9 cellular contexts compared by ENCODE assay signal in the genomic region with DNA sequence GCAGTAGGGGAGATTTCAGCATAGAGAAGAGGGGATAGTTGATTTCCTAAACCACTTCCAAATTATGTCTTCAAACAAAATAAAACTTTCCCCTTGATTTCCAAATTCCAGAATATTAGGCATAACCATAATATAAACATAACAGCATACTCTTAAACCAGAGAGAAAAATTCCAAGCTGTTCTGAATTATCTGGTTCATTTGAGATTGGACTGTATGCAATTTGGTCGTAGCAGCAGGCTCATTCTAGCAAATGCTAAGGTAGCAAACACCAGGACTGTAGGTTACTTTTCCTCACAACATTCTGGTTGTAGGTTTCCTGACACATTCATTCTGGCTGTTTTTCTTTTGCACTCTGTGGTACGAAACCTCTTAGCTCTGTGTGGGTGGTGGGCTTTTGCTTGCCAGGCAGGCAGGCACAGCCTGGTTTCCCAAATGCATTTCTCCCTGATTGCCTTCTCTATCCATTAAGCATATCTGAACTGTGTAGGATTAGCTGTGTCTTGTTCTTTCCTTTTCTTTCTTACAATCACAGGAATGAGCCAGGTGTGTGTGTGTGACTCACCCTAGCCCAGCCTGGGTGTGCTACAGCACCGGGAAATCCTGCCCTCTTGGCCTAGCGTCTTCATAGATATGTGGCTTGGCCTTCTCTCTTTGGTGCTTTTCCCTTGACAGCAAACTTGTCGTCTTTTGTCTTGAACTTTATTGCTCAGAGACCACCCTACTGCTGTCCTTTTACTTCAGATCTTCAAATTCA.
DNase-seq lines count a peak whose midpoint lies in the region; ATAC-seq, FAIRE-seq and TF ChIP-seq lines count a peak whose summit lies in the region.
"Had no signal": no experiment of that assay in that cellular context is flagged by ENCODE, and none has a peak within 500 bp of the region (broad histone marks: within the 10 kb centered on the region; RNA-seq: fewer than 3 reads in every experiment).

No MANE protein-coding gene starts in this region.

- peaks cover 99% of the 10 kb centered on the region for H3K79me2 ChIP-seq in PC-9 (ENCODE audit: low read depth)

- H3K27me3 ChIP-seq in PC-9 (ENCODE audit: insufficient read depth, low read depth) (no peaks in the 10 kb centered on the region), pancreas (no peaks in the 10 kb centered on the region)

- H3K36me3 ChIP-seq in PC-9 (ENCODE audit: low read depth) = no peaks in the 10 kb centered on the region
- no peaks in the 10 kb centered on the region for H3K36me3 ChIP-seq in pancreas

- no peak for FAIRE-seq in pancreas (lab: Jason Lieb, UNC)

- H3K9me3 ChIP-seq in PC-9 (ENCODE audit: insufficient read depth, low read depth) (no peaks in the 10 kb centered on the region), pancreas (no peaks in the 10 kb centered on the region)

- no peak overlapping the region for H2AFZ ChIP-seq in PC-9

- POLR2A ChIA-PET in PC-9 (lab: Charles Lee; ENCODE audit: unreplicated experiment) = interaction anchor here (0.6 kb wide), 1 partner anchor 89 kb away, joined by 9 read pairs; no protein-coding TSS in a partner anchor

- peaks cover 15% of the 10 kb centered on the region; the same call in 1 of the 2 replicates for H3F3A ChIP-seq in PC-9 (ENCODE audit: insufficient read depth, low read depth)

- H3K4me3 ChIP-seq in PC-9 (no peak overlapping the region), pancreas (no peak overlapping the region)

- BruUV-seq in PC-9 (replicated peaks; lab: Mats Ljungman, UMichigan) = no TSS peak

- intact Hi-C loops in PC-9 (cut with micrococcal nuclease; ENCODE audit: unreplicated experiment) (loop anchor here (1.0 kb wide), 1 partner anchor 40 kb away; no protein-coding TSS in a partner anchor), pancreas (cut with DNase I) (no loop called here)

- H3K4me1 ChIP-seq in PC-9 (replicated peaks; ENCODE audit: insufficient read depth) = peaks cover 39% of the 10 kb centered on the region
- peaks cover 0 to 5% (median 0%) of the 10 kb centered on the region in 3 donors for H3K4me1 ChIP-seq in pancreas

- CTCF ChIA-PET in PC-9 (lab: Charles Lee) = interaction anchor here (0.6 kb wide), 2 partner anchors 28 to 95 kb away, joined by 3 to 4 read pairs; no protein-coding TSS in a partner anchor

- peak overlapping the region; percentile 62 for H3K4me2 ChIP-seq in PC-9

- TF ChIP-seq CTCF in PC-9 (conservative IDR thresholded peaks at IDR 0.05) (no peak), pancreas (IDR thresholded peaks at IDR 0.05) (no peak)

- peak; percentile 68 to 86 (median 76) for ATAC-seq in pancreas
- no peak for ATAC-seq in activated CD4-positive, CD25-positive, alpha-beta regulatory T cell treated with anti-CD3 and anti-CD28 coated beads, Interleukin-2, amount 50 U/mL, for 24 hours

- peaks cover 17% of the 10 kb centered on the region for H4K20me1 ChIP-seq in PC-9 (ENCODE audit: insufficient read depth)

- H3K27ac ChIP-seq in PC-9 = peak overlapping the region; percentile 59
- peak overlapping the region; percentile 75 for H3K27ac ChIP-seq in epithelial cell of prostate
- no peak overlapping the region for H3K27ac ChIP-seq in pancreas

- DNase-seq in EL = peak; percentile 36
- peak; percentile 58 to 66 for DNase-seq in PC-9
- peak; percentile 41 for DNase-seq in epithelial cell of prostate (ENCODE audit: low read depth, low spot score)
- peak in 1 of 6 donors; percentile 17 for DNase-seq in pancreas
- no peak for DNase-seq in inferior parietal cortex (ENCODE audit: extremely low spot score)
- no peak for DNase-seq in SK-N-DZ (ENCODE audit: low spot score)
- DNase-seq: Karpas-422; NK-92 treated with Interleukin-12 subunit alpha and Interleukin-12 subunit beta, amount 100 ng/mL, for 24 hours had no signal

- H3K9me2 ChIP-seq in PC-9 (ENCODE audit: insufficient read depth) = no peaks in the 10 kb centered on the region

- 68 to 80% methylated on average over 5 of the region's 5 CpGs for WGBS in pancreas, 2 donors

Comparison
In these comparisons a context has a peak if more than half of its experiments do, and no peak if none do; other contexts are left out.
1. DNase-seq: peak in EL (single experiment), PC-9 (2 of 2) and epithelial cell of prostate (single experiment); none in inferior parietal cortex (single experiment) and SK-N-DZ (single experiment).
2. H3K27ac ChIP-seq: peak in PC-9 (single experiment) and epithelial cell of prostate (single experiment); none in pancreas (0 of 4).
3. ATAC-seq: peak in pancreas (4 of 4); none in activated CD4-positive, CD25-positive, alpha-beta regulatory T cell treated with anti-CD3 and anti-CD28 coated beads, Interleukin-2, amount 50 U/mL, for 24 hours (0 of 2).